Comparison of ENCODE assay signal across 8 cellular contexts in genomic region chr16:9134739-9135138, GRCh38. TPM values are rescaled to one million over a fixed set of nuclear protein-coding genes. Genes with fewer than 3 reads are reported as not detected.
DNase-seq lines count a peak whose midpoint lies in the region; ATAC-seq and TF ChIP-seq lines count a peak whose summit lies in the region.

No MANE protein-coding gene starts in this region.

- H2AFZ ChIP-seq in SK-N-SH (ENCODE audit: low read depth) = no peak overlapping the region

- no peaks in the 10 kb centered on the region for H3K9me2 ChIP-seq in SK-N-SH

- 26% methylated on average over 3 of the region's 5 CpGs for WGBS in SK-N-SH (ENCODE audit: low lambda C conversion rate)

- H3K27ac ChIP-seq in SK-N-SH (ENCODE audit: low read depth in 2 of 2, low read length in 1 of 2) = no peak overlapping the region

- no peaks in the 10 kb centered on the region for H3K36me3 ChIP-seq in SK-N-SH (replicated peaks in 1 of 2; ENCODE audit: control insufficient read depth in 1 of 2, insufficient read depth in 2 of 2, low read length in 1 of 2)

- peaks cover 19% of the 10 kb centered on the region for H4K20me1 ChIP-seq in SK-N-SH (ENCODE audit: insufficient read depth)

- H3F3A ChIP-seq in SK-N-SH (replicated peaks; ENCODE audit: insufficient read depth) = no peaks in the 10 kb centered on the region

- TF ChIP-seq CTCF in SK-N-SH (IDR thresholded peaks at IDR 0.05) = peak; percentile 72

- peak; percentile 87 for TF ChIP-seq RAD21 in SK-N-SH (IDR thresholded peaks at IDR 0.05; ENCODE audit: low read length)

- H3K4me1 Mint-ChIP-seq in activated naive CD8-positive, alpha-beta T cell treated with anti-CD3 and anti-CD28 coated beads, Interleukin-2, amount 10 ng/mL, durations not matched to agents 7 days and 5 days = peaks cover 11% of the 10 kb centered on the region

- peak; percentile 45 for DNase-seq in COR-L47 (lab: John Stamatoyannopoulos, UW)
- peak; percentile 48 to 54 for DNase-seq in Kasumi-1 (lab: John Stamatoyannopoulos, UW)
- peak; percentile 82 for DNase-seq in SK-N-SH
- peak; percentile 64 for DNase-seq in activated naive CD8-positive, alpha-beta T cell treated with anti-CD3 and anti-CD28 coated beads, Interleukin-2, amount 10 ng/mL, durations not matched to agents 7 days and 5 days
- DNase-seq in hepatic stellate cell (ENCODE audit: low spot score) = peak; percentile 46
- DNase-seq in stimulated activated CD4-positive, alpha-beta T cell treated with anti-CD3 and anti-CD28 coated beads, Interleukin-15, amount 100 ng/mL, for 24 hours = peak; percentile 74

- no peak for TF ChIP-seq EP300 in SK-N-SH (IDR thresholded peaks at IDR 0.05; ENCODE audit: borderline replicate concordance in 1 of 2, low read depth in 1 of 2, low read length in 1 of 2)

- no peaks in the 10 kb centered on the region for H3K36me3 Mint-ChIP-seq in activated naive CD8-positive, alpha-beta T cell treated with anti-CD3 and anti-CD28 coated beads, Interleukin-2, amount 10 ng/mL, durations not matched to agents 7 days and 5 days

- CTCF ChIA-PET in SK-N-SH (lab: Yijun Ruan, JAX) = interaction anchor here (0.6 to 3.3 kb wide), 30 partner anchors 11 to 566 kb away, joined by 3 to 27 read pairs (median 4); partner anchors contain the start of gene CARHSP1

- no peak overlapping the region for H3K27ac Mint-ChIP-seq in activated naive CD8-positive, alpha-beta T cell treated with anti-CD3 and anti-CD28 coated beads, Interleukin-2, amount 10 ng/mL, durations not matched to agents 7 days and 5 days

- H3K27me3 Mint-ChIP-seq in activated naive CD8-positive, alpha-beta T cell treated with anti-CD3 and anti-CD28 coated beads, Interleukin-2, amount 10 ng/mL, durations not matched to agents 7 days and 5 days = no peaks in the 10 kb centered on the region

- no peak overlapping the region for H3K4me3 ChIP-seq in SK-N-SH (ENCODE audit: low read depth in 2 of 2, low read length in 1 of 2)

- H3K9me3 ChIP-seq in SK-N-SH = no peaks in the 10 kb centered on the region

- peaks cover 0 to 10% of the 10 kb centered on the region in 2 experiments; a peak in 2 of 4 replicates for H3K4me1 ChIP-seq in SK-N-SH (ENCODE audit: control insufficient read depth in 1 of 2, insufficient read depth in 2 of 2, low read depth in 1 of 2, low read length in 1 of 2)

- no peak overlapping the region for H3K4me3 Mint-ChIP-seq in activated naive CD8-positive, alpha-beta T cell treated with anti-CD3 and anti-CD28 coated beads, Interleukin-2, amount 10 ng/mL, durations not matched to agents 7 days and 5 days

- H3K9me3 Mint-ChIP-seq in activated naive CD8-positive, alpha-beta T cell treated with anti-CD3 and anti-CD28 coated beads, Interleukin-2, amount 10 ng/mL, durations not matched to agents 7 days and 5 days = no peaks in the 10 kb centered on the region

- peaks cover 33% of the 10 kb centered on the region for H3K79me2 ChIP-seq in SK-N-SH (ENCODE audit: insufficient read depth)

- H3K27me3 ChIP-seq in SK-N-SH (ENCODE audit: insufficient read depth) = no peaks in the 10 kb centered on the region

- no peak overlapping the region for H3K9ac ChIP-seq in SK-N-SH

- POLR2A ChIA-PET in SK-N-SH (lab: Yijun Ruan, JAX) = no interaction called here
- POLR2A ChIA-PET in activated naive CD8-positive, alpha-beta T cell treated with anti-CD3 and anti-CD28 coated beads, Interleukin-2, amount 10 ng/mL, durations not matched to agents 7 days and 5 days (lab: Charles Lee) = interaction anchor here (0.6 to 1.2 kb wide), 3 partner anchors 43 to 1602 kb away, joined by 3 to 5 read pairs (median 3); partner anchors contain the start of genes CARHSP1 and HAPSTR1

- ATAC-seq in GM21367 (IDR thresholded peaks at IDR 0.05; ENCODE audit: unreplicated experiment) (peak; percentile 50), HG03469 (IDR thresholded peaks at IDR 0.05; ENCODE audit: unreplicated experiment) (no peak)
- ATAC-seq in activated naive CD8-positive, alpha-beta T cell treated with anti-CD3 and anti-CD28 coated beads, Interleukin-2, amount 10 ng/mL, durations not matched to agents 7 days and 5 days (ENCODE audit: low read depth) = peak; percentile 69

- no peak overlapping the region for H3K4me2 ChIP-seq in SK-N-SH

TF ChIP-seq in SK-N-SH, 30 proteins besides CTCF, POLR2A, EP300 and RAD21:
- no peak for TF ChIP-seq RCOR1 (IDR thresholded peaks at IDR 0.05; ENCODE audit: low read length)
- TF ChIP-seq MAX (IDR thresholded peaks at IDR 0.05; ENCODE audit: low read depth) = 0 out of 2 replicates have a peak, but pooled peaks have one; percentile 31
- peak; percentile 27; the same call in 1 of the 2 replicates for TF ChIP-seq USF1 (IDR thresholded peaks at IDR 0.05; ENCODE audit: borderline replicate concordance, low read depth)
- TF ChIP-seq SMC3 (IDR thresholded peaks at IDR 0.05; ENCODE audit: low read depth, low read length) = peak; percentile 58
- TF ChIP-seq CHD2 (IDR thresholded peaks at IDR 0.05; ENCODE audit: low read length, partially characterized antibody) = peak; percentile 21
- TF ChIP-seq NRF1 (IDR thresholded peaks at IDR 0.05; ENCODE audit: low read depth, low read length) = no peak

RNA-seq across cellular contexts. Expression of gene HAPSTR1, which starts 43.3 kb away (rescaled TPM):
- polyA plus RNA-seq in SK-N-SH (2012; rRNA removed) = 7.0 and 8.6 TPM in 2 replicates
- polyA plus RNA-seq in SK-N-SH (2012; cell fraction: cytosol; rRNA removed) = 9.4 and 11.4 TPM in 2 replicates
- polyA plus RNA-seq in SK-N-SH (2012; cell fraction: nucleus; rRNA removed) = 10.2 and 13.8 TPM in 2 replicates
- 10 to 100 TPM; 71.6 to 72.2 TPM for total RNA-seq in activated naive CD8-positive, alpha-beta T cell treated with anti-CD3 and anti-CD28 coated beads, Interleukin-2, amount 10 ng/mL, durations not matched to agents 7 days and 5 days
